ENCODE assay signal across 29 cellular contexts in the genomic region with DNA sequence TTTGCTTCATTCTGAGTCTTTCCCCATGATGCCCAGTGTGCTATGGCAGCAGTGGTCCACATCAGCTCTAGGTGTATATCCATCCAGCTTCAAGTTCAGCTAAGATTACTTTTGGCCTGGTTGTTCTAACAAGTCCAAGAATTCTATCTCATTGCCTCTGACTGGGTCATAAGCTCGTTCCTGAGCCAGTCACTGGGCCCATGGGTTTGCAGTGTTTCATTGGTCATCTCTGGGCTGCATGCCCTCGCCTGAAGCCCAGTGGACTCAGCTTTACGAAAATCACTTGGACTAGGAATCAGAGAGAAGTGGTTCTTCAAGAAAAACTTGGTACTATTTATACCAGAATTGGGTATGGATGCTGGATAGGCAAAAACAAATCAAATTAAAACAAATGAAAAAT. TPM values are rescaled to one million over a fixed set of nuclear protein-coding genes. Genes with fewer than 3 reads are reported as not detected.
DNase-seq lines count a peak whose midpoint lies in the region; ATAC-seq and TF ChIP-seq lines count a peak whose summit lies in the region.
"Had no signal": no experiment of that assay in that cellular context is flagged by ENCODE, and none has a peak within 500 bp of the region (broad histone marks: within the 10 kb centered on the region; RNA-seq: fewer than 3 reads in every experiment).

No MANE protein-coding gene starts in this region.

- WGBS in psoas muscle, 3 donors: 76 to 85% (median 81%) methylated on average over 3 of the region's 3 CpGs
- WGBS in thyroid gland, 2 donors: 73 to 84% methylated on average over 3 of the region's 3 CpGs

- H3K9me3 ChIP-seq in psoas muscle (no peaks in the 10 kb centered on the region), thyroid gland (no peaks in the 10 kb centered on the region)
- H3K9me3 ChIP-seq: adrenal gland, Peyer's patch, SJCRH30 had no signal

- no peak for TF ChIP-seq POLR2A in thyroid gland (IDR thresholded peaks at IDR 0.05)

- ATAC-seq in Right ventricle myocardium superior (ENCODE audit: poor library complexity) (peak; percentile 67), psoas muscle (peak in 3 of 4 donors; percentile 35 to 50 (median 44)), HG03354 (IDR thresholded peaks at IDR 0.05; ENCODE audit: poor library complexity, severe bottlenecking, unreplicated experiment) (no peak)
- ATAC-seq: esophagus mucosa; GM12878; GM23338; naive thymus-derived CD8-positive, alpha-beta T cell had no signal

- DNase-seq in Right ventricle myocardium superior: peak; percentile 69
- DNase-seq in psoas muscle: peak; percentile 48 to 65
- DNase-seq in thyroid gland: peak; percentile 16 to 25
- no peak for DNase-seq in iPS-NIHi11 (ENCODE audit: low spot score)
- DNase-seq in NCI-H128 (lab: John Stamatoyannopoulos, UW; ENCODE audit: unreplicated experiment): no peak
- DNase-seq in NCI-H2227 treated with DMSO at 0.1 percent for 48 hours (lab: John Stamatoyannopoulos, UW): no peak
- DNase-seq: activated B cell treated with CpG ODN at 0.5 μM for 24 hours; activated CD4-positive, alpha-beta T cell treated with anti-CD3 and anti-CD28 coated beads, Interleukin-2, amount 50 U/mL, for 4 hours; activated naive CD4-positive, alpha-beta T cell treated with Interleukin-2 at 50 U/mL for 16 hours; adrenal gland; CD8-positive, alpha-beta memory T cell; DMS 273 treated with DMSO at 0.1 percent for 48 hours; EL; endodermal cell; foreskin melanocyte; Kasumi-1; MV-4-11; naive thymus-derived CD8-positive, alpha-beta T cell; NCI-H1694; NCI-H2171 treated with DMSO at 0.1 percent for 48 hours; NCI-H524; Peyer's patch; SJCRH30; T1000 had no signal

- H3K27me3 ChIP-seq in psoas muscle (ENCODE audit: insufficient read depth in 3 of 3, low read length in 2 of 3) (no peaks in the 10 kb centered on the region), thyroid gland (no peaks in the 10 kb centered on the region)
- H3K27me3 ChIP-seq: adrenal gland, Peyer's patch, SJCRH30 had no signal

- peak overlapping the region; percentile 79 for H3K27ac ChIP-seq in angular gyrus (ENCODE audit: low read depth, low read length)
- no peak overlapping the region for H3K27ac ChIP-seq in psoas muscle
- H3K27ac ChIP-seq in thyroid gland: peak overlapping the region; percentile 80 to 90 (median 80)
- H3K27ac ChIP-seq: SJCRH30 had no signal

- no peak for TF ChIP-seq CTCF in psoas muscle (IDR thresholded peaks at IDR 0.05)
- no peak for TF ChIP-seq CTCF in thyroid gland (IDR thresholded peaks at IDR 0.05)

- H3K4me1 ChIP-seq in psoas muscle (peaks cover 12% of the 10 kb centered on the region), thyroid gland (peaks cover 34 to 46% of the 10 kb centered on the region in 2 donors)
- H3K4me1 ChIP-seq: Peyer's patch had no signal

- H3K4me3 ChIP-seq in psoas muscle (no peak overlapping the region), thyroid gland (replicated peaks in 1 of 3) (no peak overlapping the region)
- H3K4me3 ChIP-seq: adrenal gland, GM12878, GM23338, Peyer's patch, SJCRH30 had no signal

- H3K36me3 ChIP-seq in psoas muscle (ENCODE audit: insufficient read depth in 1 of 2, low read depth in 1 of 2) (no peaks in the 10 kb centered on the region), thyroid gland (no peaks in the 10 kb centered on the region)
- H3K36me3 ChIP-seq: adrenal gland, Peyer's patch, SJCRH30 had no signal

- intact Hi-C loops in Right ventricle myocardium superior (cut with DNase I) (no loop called here), psoas muscle (cut with DNase I) (no loop called here), thyroid gland (cut with DNase I) (no loop called here)

RNA-seq across cellular contexts. Expression of gene ARHGAP26, which starts 16.1 kb away (rescaled TPM):
- 32.5 TPM for total RNA-seq in Right ventricle myocardium superior
- total RNA-seq in psoas muscle: 10 to 100 TPM; 12.0 to 28.7 (median 13.1) TPM
- polyA plus RNA-seq in psoas muscle: 1 to 10 TPM; 2.5 to 6.8 (median 4.3) TPM
- 10 to 100 TPM; 28.2 to 52.3 (median 37.9) TPM for total RNA-seq in thyroid gland

Comparison
In these comparisons a context has a peak if more than half of its experiments do, and no peak if none do; other contexts are left out.
1. DNase-seq: peak in Right ventricle myocardium superior (single experiment), psoas muscle (2 of 2) and thyroid gland (2 of 2); none in iPS-NIHi11 (single experiment), NCI-H128 (single experiment) and NCI-H2227 treated with DMSO at 0.1 percent for 48 hours (single experiment).